In the genomic region with DNA sequence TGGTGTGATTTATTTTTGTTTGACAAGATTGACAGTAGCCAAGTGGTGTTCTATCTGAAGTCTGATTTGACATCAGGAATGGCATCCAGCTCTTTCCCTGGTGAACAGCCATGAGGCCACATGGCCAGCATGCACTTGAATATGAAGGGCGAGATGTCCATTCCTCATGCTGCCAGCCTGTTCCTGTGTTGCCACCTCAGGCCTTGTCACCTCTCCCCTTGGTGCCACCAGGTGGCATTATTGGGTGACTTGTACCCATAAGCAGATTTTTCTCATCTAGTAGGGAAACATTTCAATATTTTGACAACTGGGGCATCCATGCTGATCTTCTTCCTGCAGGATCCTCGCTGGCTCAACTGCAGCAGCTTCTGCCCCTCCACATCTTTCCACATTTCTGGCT, we compare ENCODE assay signal across 8 cellular contexts.
DNase-seq lines count a peak whose midpoint lies in the region; ATAC-seq and TF ChIP-seq lines count a peak whose summit lies in the region.

No MANE protein-coding gene starts in this region.

- no peak overlapping the region for H3K9ac ChIP-seq in neural progenitor cell

- H3K4me2 ChIP-seq in neural progenitor cell, result no peak overlapping the region

- no peaks in the 10 kb centered on the region for H4K20me1 ChIP-seq in neural progenitor cell (ENCODE audit: low read depth)

- peaks cover 2% of the 10 kb centered on the region for H3K27me3 Mint-ChIP-seq in neural progenitor cell (ENCODE audit: insufficient read depth, low read depth)

- H3K4me3 ChIP-seq in neural progenitor cell (no peak overlapping the region), coronary artery (no peak overlapping the region)

- ATAC-seq in HG03520 (IDR thresholded peaks at IDR 0.05; ENCODE audit: unreplicated experiment), result no peak

- no peaks in the 10 kb centered on the region for H3K79me2 ChIP-seq in neural progenitor cell (ENCODE audit: low read depth)

- H3K27me3 ChIP-seq in neural progenitor cell, result peaks cover 8% of the 10 kb centered on the region

- H3K27ac ChIP-seq in neural progenitor cell (no peak overlapping the region), coronary artery (no peak overlapping the region)

- no peaks in the 10 kb centered on the region for H3K4me1 ChIP-seq in neural progenitor cell

- no peaks in the 10 kb centered on the region for H3K9me3 ChIP-seq in neural progenitor cell (ENCODE audit: low read depth)

- no peak overlapping the region for H3K4me3 Mint-ChIP-seq in neural progenitor cell

- peaks cover 3% of the 10 kb centered on the region for H3K4me1 Mint-ChIP-seq in neural progenitor cell

- peaks cover 5% of the 10 kb centered on the region for H3K9me3 Mint-ChIP-seq in neural progenitor cell

- DNase-seq in NCI-H2107 treated with DMSO at 0.1 percent for 48 hours (lab: John Stamatoyannopoulos, UW; ENCODE audit: unreplicated experiment) (peak; percentile 4), NCI-H2107 (lab: John Stamatoyannopoulos, UW) (no peak), NCI-H1092 treated with DMSO at 0.1 percent for 48 hours (lab: John Stamatoyannopoulos, UW) (peak; percentile 71), neural progenitor cell (ENCODE audit: low spot score) (peak; percentile 44), coronary artery (ENCODE audit: low spot score) (no peak), anterior cingulate cortex (lab: John Stamatoyannopoulos, UW) (no peak)
- peak; percentile 54 for DNase-seq in activated CD8-positive, alpha-beta memory T cell treated with anti-CD3 and anti-CD28 coated beads, Interleukin-2, amount 50 U/mL, for 48 hours

- H3K36me3 Mint-ChIP-seq in neural progenitor cell, result no peaks in the 10 kb centered on the region

- H3K36me3 ChIP-seq in neural progenitor cell, result no peaks in the 10 kb centered on the region

- H2AFZ ChIP-seq in neural progenitor cell (replicated peaks), result no peak overlapping the region

- TF ChIP-seq CTCF in neural progenitor cell (IDR thresholded peaks at IDR 0.05) (peak; percentile 50), coronary artery (IDR thresholded peaks at IDR 0.05) (no peak)

- no peak overlapping the region for H3K27ac Mint-ChIP-seq in neural progenitor cell

- H3F3A ChIP-seq in neural progenitor cell (ENCODE audit: low read depth), result no peaks in the 10 kb centered on the region

Comparison
In these comparisons a context has a peak if more than half of its experiments do, and no peak if none do; other contexts are left out.
1. DNase-seq: peak in NCI-H2107 treated with DMSO at 0.1 percent for 48 hours (single experiment), NCI-H1092 treated with DMSO at 0.1 percent for 48 hours (single experiment), activated CD8-positive, alpha-beta memory T cell treated with anti-CD3 and anti-CD28 coated beads, Interleukin-2, amount 50 U/mL, for 48 hours (single experiment) and neural progenitor cell (single experiment); none in NCI-H2107 (single experiment), coronary artery (single experiment) and anterior cingulate cortex (0 of 58).